In the genomic region with DNA sequence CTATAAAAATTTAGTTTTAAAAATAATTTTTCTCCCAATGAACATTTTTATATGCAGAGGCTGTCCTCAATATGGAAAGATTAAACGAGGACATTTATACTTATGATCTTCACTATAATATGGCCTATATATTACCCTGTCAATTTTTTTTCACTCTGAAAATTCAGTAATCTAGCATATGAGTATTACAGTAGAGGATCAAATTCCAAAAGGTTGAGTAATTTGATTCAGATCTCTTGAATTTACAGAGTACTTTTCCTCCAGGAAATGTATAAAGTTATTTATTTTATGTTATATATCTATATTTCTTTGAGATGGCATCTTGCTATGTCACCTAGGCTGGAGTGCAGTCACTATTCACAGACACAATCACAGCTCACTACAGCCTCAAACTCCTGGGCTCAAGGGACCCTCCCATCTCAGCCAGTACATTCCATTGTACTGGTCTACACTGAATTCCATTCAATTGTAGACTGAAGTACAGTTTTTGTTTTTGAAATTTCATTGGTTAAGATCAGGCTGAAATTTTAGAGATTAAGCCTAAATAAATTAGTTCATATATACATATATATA, we compare ENCODE assay signal across 2 cellular contexts.
TF ChIP-seq lines count a peak whose summit lies in the region.

No MANE protein-coding gene starts in this region.

TF ChIP-seq in SK-N-SH treated with all-trans-retinoic acid at 6 μM for 48 hours, 23 proteins besides CTCF, POLR2A, EP300 and RAD21 (continued from another document):
- TF ChIP-seq, protein P1, sequence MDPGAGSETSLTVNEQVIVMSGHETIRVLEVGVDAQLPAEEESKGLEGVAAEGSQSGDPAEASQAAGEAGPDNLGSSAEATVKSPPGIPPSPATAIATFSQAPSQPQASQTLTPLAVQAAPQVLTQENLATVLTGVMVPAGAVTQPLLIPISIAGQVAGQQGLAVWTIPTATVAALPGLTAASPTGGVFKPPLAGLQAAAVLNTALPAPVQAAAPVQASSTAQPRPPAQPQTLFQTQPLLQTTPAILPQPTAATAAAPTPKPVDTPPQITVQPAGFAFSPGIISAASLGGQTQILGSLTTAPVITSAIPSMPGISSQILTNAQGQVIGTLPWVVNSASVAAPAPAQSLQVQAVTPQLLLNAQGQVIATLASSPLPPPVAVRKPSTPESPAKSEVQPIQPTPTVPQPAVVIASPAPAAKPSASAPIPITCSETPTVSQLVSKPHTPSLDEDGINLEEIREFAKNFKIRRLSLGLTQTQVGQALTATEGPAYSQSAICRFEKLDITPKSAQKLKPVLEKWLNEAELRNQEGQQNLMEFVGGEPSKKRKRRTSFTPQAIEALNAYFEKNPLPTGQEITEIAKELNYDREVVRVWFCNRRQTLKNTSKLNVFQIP (CRISPR knock-in tag; IDR thresholded peaks at IDR 0.05; ENCODE audit: borderline replicate concordance, low read depth): no peak
- TF ChIP-seq, protein P2, sequence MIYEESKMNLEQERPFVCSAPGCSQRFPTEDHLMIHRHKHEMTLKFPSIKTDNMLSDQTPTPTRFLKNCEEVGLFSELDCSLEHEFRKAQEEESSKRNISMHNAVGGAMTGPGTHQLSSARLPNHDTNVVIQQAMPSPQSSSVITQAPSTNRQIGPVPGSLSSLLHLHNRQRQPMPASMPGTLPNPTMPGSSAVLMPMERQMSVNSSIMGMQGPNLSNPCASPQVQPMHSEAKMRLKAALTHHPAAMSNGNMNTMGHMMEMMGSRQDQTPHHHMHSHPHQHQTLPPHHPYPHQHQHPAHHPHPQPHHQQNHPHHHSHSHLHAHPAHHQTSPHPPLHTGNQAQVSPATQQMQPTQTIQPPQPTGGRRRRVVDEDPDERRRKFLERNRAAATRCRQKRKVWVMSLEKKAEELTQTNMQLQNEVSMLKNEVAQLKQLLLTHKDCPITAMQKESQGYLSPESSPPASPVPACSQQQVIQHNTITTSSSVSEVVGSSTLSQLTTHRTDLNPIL (CRISPR knock-in tag; IDR thresholded peaks at IDR 0.05; ENCODE audit: low read depth): no peak
- no peak for TF ChIP-seq ZNF8 (CRISPR knock-in tag; IDR thresholded peaks at IDR 0.05)
- TF ChIP-seq ZNF565 (CRISPR knock-in tag; conservative IDR thresholded peaks at IDR 0.05; ENCODE audit: low read depth): no peak
- TF ChIP-seq ISL1 (CRISPR knock-in tag; IDR thresholded peaks at IDR 0.05): no peak
- TF ChIP-seq ZNF70 (CRISPR knock-in tag; IDR thresholded peaks at IDR 0.05): no peak
- TF ChIP-seq OSR1 (CRISPR knock-in tag; IDR thresholded peaks at IDR 0.05): no peak
- TF ChIP-seq ZC3H10 (CRISPR knock-in tag; IDR thresholded peaks at IDR 0.05): no peak
- TF ChIP-seq RARB (CRISPR knock-in tag; IDR thresholded peaks at IDR 0.05): no peak
- no peak for TF ChIP-seq ZFP30 (CRISPR knock-in tag; IDR thresholded peaks at IDR 0.05)
- no peak for TF ChIP-seq BACH2 (CRISPR knock-in tag; IDR thresholded peaks at IDR 0.05; ENCODE audit: borderline replicate concordance)
- no peak for TF ChIP-seq GLIS3 (CRISPR knock-in tag; IDR thresholded peaks at IDR 0.05)

TF ChIP-seq in SK-N-SH, 30 proteins besides CTCF, POLR2A, EP300 and RAD21 (continued from another document):
- TF ChIP-seq, protein P3, sequence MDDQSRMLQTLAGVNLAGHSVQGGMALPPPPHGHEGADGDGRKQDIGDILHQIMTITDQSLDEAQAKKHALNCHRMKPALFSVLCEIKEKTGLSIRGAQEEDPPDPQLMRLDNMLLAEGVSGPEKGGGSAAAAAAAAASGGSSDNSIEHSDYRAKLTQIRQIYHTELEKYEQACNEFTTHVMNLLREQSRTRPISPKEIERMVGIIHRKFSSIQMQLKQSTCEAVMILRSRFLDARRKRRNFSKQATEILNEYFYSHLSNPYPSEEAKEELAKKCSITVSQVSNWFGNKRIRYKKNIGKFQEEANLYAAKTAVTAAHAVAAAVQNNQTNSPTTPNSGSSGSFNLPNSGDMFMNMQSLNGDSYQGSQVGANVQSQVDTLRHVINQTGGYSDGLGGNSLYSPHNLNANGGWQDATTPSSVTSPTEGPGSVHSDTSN (IDR thresholded peaks at IDR 0.05): no peak
- TF ChIP-seq, protein P4, sequence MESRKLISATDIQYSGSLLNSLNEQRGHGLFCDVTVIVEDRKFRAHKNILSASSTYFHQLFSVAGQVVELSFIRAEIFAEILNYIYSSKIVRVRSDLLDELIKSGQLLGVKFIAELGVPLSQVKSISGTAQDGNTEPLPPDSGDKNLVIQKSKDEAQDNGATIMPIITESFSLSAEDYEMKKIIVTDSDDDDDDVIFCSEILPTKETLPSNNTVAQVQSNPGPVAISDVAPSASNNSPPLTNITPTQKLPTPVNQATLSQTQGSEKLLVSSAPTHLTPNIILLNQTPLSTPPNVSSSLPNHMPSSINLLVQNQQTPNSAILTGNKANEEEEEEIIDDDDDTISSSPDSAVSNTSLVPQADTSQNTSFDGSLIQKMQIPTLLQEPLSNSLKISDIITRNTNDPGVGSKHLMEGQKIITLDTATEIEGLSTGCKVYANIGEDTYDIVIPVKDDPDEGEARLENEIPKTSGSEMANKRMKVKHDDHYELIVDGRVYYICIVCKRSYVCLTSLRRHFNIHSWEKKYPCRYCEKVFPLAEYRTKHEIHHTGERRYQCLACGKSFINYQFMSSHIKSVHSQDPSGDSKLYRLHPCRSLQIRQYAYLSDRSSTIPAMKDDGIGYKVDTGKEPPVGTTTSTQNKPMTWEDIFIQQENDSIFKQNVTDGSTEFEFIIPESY (IDR thresholded peaks at IDR 0.05; ENCODE audit: borderline replicate concordance, low read depth): no peak
- TF ChIP-seq, protein P5, sequence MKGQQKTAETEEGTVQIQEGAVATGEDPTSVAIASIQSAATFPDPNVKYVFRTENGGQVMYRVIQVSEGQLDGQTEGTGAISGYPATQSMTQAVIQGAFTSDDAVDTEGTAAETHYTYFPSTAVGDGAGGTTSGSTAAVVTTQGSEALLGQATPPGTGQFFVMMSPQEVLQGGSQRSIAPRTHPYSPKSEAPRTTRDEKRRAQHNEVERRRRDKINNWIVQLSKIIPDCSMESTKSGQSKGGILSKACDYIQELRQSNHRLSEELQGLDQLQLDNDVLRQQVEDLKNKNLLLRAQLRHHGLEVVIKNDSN (IDR thresholded peaks at IDR 0.05; ENCODE audit: borderline replicate concordance, low read depth): no peak
- TF ChIP-seq, protein P6, sequence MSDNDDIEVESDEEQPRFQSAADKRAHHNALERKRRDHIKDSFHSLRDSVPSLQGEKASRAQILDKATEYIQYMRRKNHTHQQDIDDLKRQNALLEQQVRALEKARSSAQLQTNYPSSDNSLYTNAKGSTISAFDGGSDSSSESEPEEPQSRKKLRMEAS (IDR thresholded peaks at IDR 0.05; ENCODE audit: low read depth): no peak
